Comparison of ENCODE assay signal across 27 cellular contexts in the genomic region with DNA sequence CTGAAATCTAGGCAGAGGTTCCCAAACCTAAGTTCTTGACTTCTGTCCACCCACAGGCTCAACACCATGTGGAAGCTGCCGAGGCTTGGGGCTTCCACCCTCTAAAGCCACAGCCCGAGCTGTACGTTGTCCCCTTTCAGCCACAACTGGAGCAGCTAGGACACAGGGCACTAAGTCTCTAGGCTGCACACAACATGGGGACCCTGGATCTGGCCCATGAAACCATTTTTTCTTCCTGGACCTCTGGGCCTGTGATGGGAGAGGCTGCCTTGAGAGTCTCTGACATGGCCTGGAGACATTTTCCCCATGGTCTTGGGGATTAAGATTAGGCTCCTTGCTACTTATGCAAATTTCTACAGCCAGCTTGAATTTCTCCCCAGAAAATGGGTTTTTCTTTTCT.
"Had no signal": no experiment of that assay in that cellular context is flagged by ENCODE, and none has a peak within 500 bp of the region (broad histone marks: within the 10 kb centered on the region; RNA-seq: fewer than 3 reads in every experiment).

No MANE protein-coding gene starts in this region.

- H3K9me3 ChIP-seq: suprapubic skin, testis, thoracic aorta, thyroid gland, tibial artery, transverse colon, upper lobe of right lung, uterus, vagina had no signal

- ATAC-seq: stimulated activated effector memory CD8-positive, alpha-beta T cell treated with anti-CD3 and anti-CD28 coated beads, Interleukin-12 subunit alpha, Interleukin-12 subunit beta, amount 100 ng/mL, for 72 hours; stimulated activated memory B cell treated with anti-CD40 and anti-IgM and Interleukin-4, amounts not matched to agents 10 μg/mL and 1 μg/mL and 100 μg/mL, for 72 hours; stimulated activated naive B cell treated with anti-CD40 and anti-IgM and Interleukin-4, amounts not matched to agents 10 μg/mL and 1 μg/mL and 100 μg/mL, for 72 hours; stimulated activated naive CD8-positive, alpha-beta T cell treated with anti-CD3 and anti-CD28 coated beads, Interleukin-15, amount 100 ng/mL, for 72 hours; stimulated activated naive CD8-positive, alpha-beta T cell treated with anti-CD3 and anti-CD28 coated beads, Interleukin-15, Interleukin-2, amounts not matched to agents 100 U/mL and 50 U/mL, for 24 hours; upper lobe of right lung had no signal

- FAIRE-seq: urothelium cell line had no signal

- H3K27ac ChIP-seq: stomach, suprapubic skin, testis, thoracic aorta, thyroid gland, tibial artery, tibial nerve, transverse colon, upper lobe of left lung, upper lobe of right lung, uterus, vagina had no signal

- H3K27me3 ChIP-seq: stomach, suprapubic skin, testis, thyroid gland, tibial artery, tibial nerve, transverse colon, upper lobe of left lung, upper lobe of right lung, uterus, vagina had no signal

- H3K36me3 ChIP-seq: stomach, suprapubic skin, thoracic aorta, thyroid gland, tibial artery, tibial nerve, transverse colon, upper lobe of left lung, upper lobe of right lung, uterus, vagina had no signal

- H3K4me3 ChIP-seq: stomach, suprapubic skin, testis, thoracic aorta, thyroid gland, tibial artery, tibial nerve, transverse colon, upper lobe of left lung, upper lobe of right lung, uterus, vagina had no signal

- H3K4me1 ChIP-seq: stomach, suprapubic skin, testis, thyroid gland, tibial artery, tibial nerve, transverse colon, upper lobe of left lung, upper lobe of right lung, uterus, vagina had no signal

- DNase-seq: stimulated activated CD4-positive, alpha-beta T cell treated with anti-CD3 and anti-CD28 coated beads, Interleukin-2, amount 100 ng/mL, for 48 hours; stimulated activated CD4-positive, alpha-beta T cell treated with anti-CD3 and anti-CD28 coated beads, Interleukin-4, amount 100 ng/mL, for 1 hour; stimulated activated CD4-positive, alpha-beta T cell treated with anti-CD3 and anti-CD28 coated beads, Interleukin-4, amount 100 ng/mL, for 24 hours; stimulated activated CD4-positive, alpha-beta T cell treated with anti-CD3 and anti-CD28 coated beads, Interleukin-4, amount 100 ng/mL, for 4 hours; stimulated activated CD8-positive, alpha-beta memory T cell treated with anti-CD3 and anti-CD28 coated beads, Interleukin-4, amount 100 ng/mL, for 48 hours; stimulated activated naive B cell treated with anti-CD40 and anti-IgM and Interleukin-4, amounts not matched to agents 10 μg/mL and 1 μg/mL and 100 μg/mL, for 72 hours; stimulated activated naive CD4-positive, alpha-beta T cell; stimulated activated naive CD4-positive, alpha-beta T cell treated with Interleukin-2 at 50 U/mL for 16 hours; stimulated activated naive CD8-positive, alpha-beta T cell treated with anti-CD3 and anti-CD28 coated beads, Interleukin-15, amount 100 ng/mL, for 72 hours; stimulated activated naive CD8-positive, alpha-beta T cell treated with anti-CD3 and anti-CD28 coated beads, Interleukin-15, Interleukin-2, amounts not matched to agents 100 U/mL and 50 U/mL, for 24 hours; stomach; substantia nigra; testis; thyroid gland; tibial artery; transverse colon; trophoblast cell; upper lobe of left lung; upper lobe of right lung; uterus had no signal
